1 cellular context compared by ENCODE assay signal in genomic region chrX:55014897-55015299, GRCh38.
A peak's percentile ranks its signal among the peaks of the same experiment; 100 is the strongest.
TF ChIP-seq lines count a peak whose summit lies in the region.

No MANE protein-coding gene starts in this region.

TF ChIP-seq in K562, 482 proteins besides CTCF, POLR2A, EP300 and RAD21 (continued from another document and continues in another):
- TF ChIP-seq ZNF407 (IDR thresholded peaks at IDR 0.05; ENCODE audit: low read depth) (no peak), TCFL5 (CRISPR knock-in tag; conservative IDR thresholded peaks at IDR 0.05) (no peak), BRCA1 (IDR thresholded peaks at IDR 0.05) (no peak), BRCA1 (CRISPR knock-in tag; IDR thresholded peaks at IDR 0.05) (no peak), NCOA1 (IDR thresholded peaks at IDR 0.05; ENCODE audit: low read depth) (peak; percentile 86; the same call in 1 of the 2 replicates), ZC3H8 (IDR thresholded peaks at IDR 0.05) (no peak), HSF4 (CRISPR knock-in tag; IDR thresholded peaks at IDR 0.05; ENCODE audit: borderline replicate concordance) (no peak), RUNX1 (IDR thresholded peaks at IDR 0.05; ENCODE audit: low read depth) (peak; percentile 71; the same call in 1 of the 2 replicates), ZNF121 (CRISPR knock-in tag; conservative IDR thresholded peaks at IDR 0.05) (no peak), SUPT5H (IDR thresholded peaks at IDR 0.05) (no peak), MYNN (IDR thresholded peaks at IDR 0.05) (peak; percentile 59; the same call in 1 of the 2 replicates), MYNN (CRISPR knock-in tag; IDR thresholded peaks at IDR 0.05) (no peak), ZBTB43 (CRISPR knock-in tag; IDR thresholded peaks at IDR 0.05) (no peak), SAP30 (IDR thresholded peaks at IDR 0.05; ENCODE audit: borderline replicate concordance, insufficient read depth, low read depth, low read length, poor library complexity, severe bottlenecking) (no peak), ZBTB17 (CRISPR knock-in tag; IDR thresholded peaks at IDR 0.05) (peak; percentile 18; the same call in 1 of the 2 replicates), POLR2AphosphoS2 (IDR thresholded peaks at IDR 0.05; ENCODE audit: low read length) (no peak), CGGBP1 (CRISPR knock-in tag; IDR thresholded peaks at IDR 0.05) (0 out of 2 replicates have a peak, but pooled peaks have one; percentile 28), CREM (IDR thresholded peaks at IDR 0.05; ENCODE audit: low read depth) (peak; percentile 79), JUN (IDR thresholded peaks at IDR 0.05; ENCODE audit: borderline replicate concordance, low read depth, low read length) (no peak), JUN (CRISPR knock-in tag; IDR thresholded peaks at IDR 0.05; ENCODE audit: borderline replicate concordance) (no peak), CHD7 (IDR thresholded peaks at IDR 0.05; ENCODE audit: low read depth, low read length) (no peak), TEAD1 (CRISPR knock-in tag; IDR thresholded peaks at IDR 0.05) (0 out of 4 replicates have a peak, but pooled peaks of 1 of the 2 experiments have one; percentile 29), PBX2 (CRISPR knock-in tag; IDR thresholded peaks at IDR 0.05; ENCODE audit: low read depth) (no peak), PBX2 (tag; conservative IDR thresholded peaks at IDR 0.05; ENCODE audit: low read depth) (peak; percentile 63), PTBP1 (IDR thresholded peaks at IDR 0.05; ENCODE audit: low read depth, low read length) (no peak), POLR2H (tag; IDR thresholded peaks at IDR 0.05; ENCODE audit: low read depth) (no peak), ZBTB34 (CRISPR knock-in tag; IDR thresholded peaks at IDR 0.05) (no peak)
- TF ChIP-seq, protein P1, sequence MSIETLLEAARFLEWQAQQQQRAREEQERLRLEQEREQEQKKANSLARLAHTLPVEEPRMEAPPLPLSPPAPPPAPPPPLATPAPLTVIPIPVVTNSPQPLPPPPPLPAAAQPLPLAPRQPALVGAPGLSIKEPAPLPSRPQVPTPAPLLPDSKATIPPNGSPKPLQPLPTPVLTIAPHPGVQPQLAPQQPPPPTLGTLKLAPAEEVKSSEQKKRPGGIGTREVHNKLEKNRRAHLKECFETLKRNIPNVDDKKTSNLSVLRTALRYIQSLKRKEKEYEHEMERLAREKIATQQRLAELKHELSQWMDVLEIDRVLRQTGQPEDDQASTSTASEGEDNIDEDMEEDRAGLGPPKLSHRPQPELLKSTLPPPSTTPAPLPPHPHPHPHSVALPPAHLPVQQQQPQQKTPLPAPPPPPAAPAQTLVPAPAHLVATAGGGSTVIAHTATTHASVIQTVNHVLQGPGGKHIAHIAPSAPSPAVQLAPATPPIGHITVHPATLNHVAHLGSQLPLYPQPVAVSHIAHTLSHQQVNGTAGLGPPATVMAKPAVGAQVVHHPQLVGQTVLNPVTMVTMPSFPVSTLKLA (conservative IDR thresholded peaks at IDR 0.05): peak in 1 of 2 experiments; percentile 57; a peak in 2 of 4 replicates
